ENCODE assay signal across 9 cellular contexts in the genomic region with DNA sequence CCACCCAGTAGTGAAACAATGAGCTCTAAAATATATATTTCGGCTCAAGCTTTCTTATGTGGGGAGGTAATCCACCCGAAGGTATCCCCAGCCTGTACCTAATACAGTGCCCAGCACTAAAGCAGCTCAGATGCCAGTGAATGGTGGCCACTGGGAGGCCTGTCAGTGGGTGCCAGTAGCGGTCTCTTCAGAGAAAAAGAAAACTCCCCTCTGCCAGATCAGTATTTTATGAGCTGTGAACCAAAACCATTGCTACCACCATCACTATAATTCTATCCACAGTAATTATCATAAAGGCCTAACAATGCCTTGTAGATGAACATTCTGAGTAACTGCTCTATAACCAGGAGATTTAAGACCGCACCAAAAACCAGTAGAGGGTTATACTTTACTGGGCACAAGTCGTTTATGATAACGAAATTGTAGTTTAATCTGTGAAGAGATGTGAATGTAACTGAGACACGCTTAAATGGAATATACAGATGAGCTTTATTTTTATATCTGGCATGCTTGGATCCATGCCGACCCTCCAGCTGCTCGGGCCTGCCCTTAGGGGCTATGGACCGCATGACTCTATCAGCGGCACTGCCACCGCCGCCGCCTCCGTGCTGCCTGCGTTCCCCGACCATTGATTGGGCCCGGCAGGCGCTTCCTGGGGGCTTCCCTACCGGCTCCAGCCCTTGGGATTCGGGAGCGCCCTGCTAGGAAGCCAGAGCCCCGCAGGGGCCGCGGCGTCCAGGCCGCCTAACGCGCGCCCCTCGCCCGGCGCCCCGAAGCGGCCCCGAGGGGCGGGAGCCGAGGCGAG. TPM values are rescaled to one million over a fixed set of nuclear protein-coding genes. Genes with fewer than 3 reads are reported as not detected.
A peak's percentile ranks its signal among the peaks of the same experiment; 100 is the strongest.
DNase-seq lines count a peak whose midpoint lies in the region; ATAC-seq, FAIRE-seq and TF ChIP-seq lines count a peak whose summit lies in the region.
"Had no signal": no experiment of that assay in that cellular context is flagged by ENCODE, and none has a peak within 500 bp of the region (broad histone marks: within the 10 kb centered on the region; RNA-seq: fewer than 3 reads in every experiment).

No MANE protein-coding gene starts in this region.

- H3K9ac ChIP-seq in ES-I3 (ENCODE audit: low read depth, low read length) (peak overlapping the region; percentile 98), SK-N-SH (peak overlapping the region; percentile 79), K562 (ENCODE audit: insufficient read depth in 1 of 2, low read depth in 2 of 2, low read length in 2 of 2) (peak overlapping the region; percentile 86 to 97)

- H3K79me2 ChIP-seq in SK-N-SH (ENCODE audit: insufficient read depth), result peaks cover 39% of the 10 kb centered on the region
- peaks cover 29% of the 10 kb centered on the region for H3K79me2 ChIP-seq in K562 (ENCODE audit: control insufficient read depth, insufficient read depth, low read length)

- ATAC-seq in GM21528 (IDR thresholded peaks at IDR 0.05; ENCODE audit: low FRiP score, unreplicated experiment), result peak; percentile 34
- peak; percentile 23 for ATAC-seq in K562

- peak overlapping the region; percentile 84 to 89 for H3K4me3 ChIP-seq in SK-N-SH (ENCODE audit: low read depth in 2 of 2, low read length in 1 of 2)
- peak overlapping the region; percentile 81 for H3K4me3 ChIP-seq in K562
- peak overlapping the region; percentile 65 for H3K4me3 ChIP-seq in retinal pigment epithelial cell (ENCODE audit: low read length)

- DNase-seq in HUDEP-2 (lab: John Stamatoyannopoulos, UW; ENCODE audit: unreplicated experiment in 76 of 76) (peak in 44 of 76 experiments; percentile 2 to 48 (median 14)), SK-N-SH (peak; percentile 73), K562 (ENCODE audit: extremely low read depth in 1 of 4, low spot score in 3 of 4) (peak in 2 of 4 experiments; percentile 37 to 39), hypothalamus (lab: John Stamatoyannopoulos, UW) (peak in 44 of 51 donors; percentile 3 to 88 (median 48)), retinal pigment epithelial cell (ENCODE audit: low read depth) (no peak), NCI-H510A treated with DMSO at 0.1 percent for 48 hours (lab: John Stamatoyannopoulos, UW) (no peak)

- H3F3A ChIP-seq in SK-N-SH (replicated peaks; ENCODE audit: insufficient read depth), result peaks cover 7% of the 10 kb centered on the region

- TSS peak; percentile 86 for BruUV-seq in K562 (replicated peaks; lab: Mats Ljungman, UMichigan)

- TF ChIP-seq RAD21 in SK-N-SH (IDR thresholded peaks at IDR 0.05; ENCODE audit: low read length) (no peak), K562 (CRISPR knock-in tag; conservative IDR thresholded peaks at IDR 0.05 in 1 of 2, IDR thresholded peaks at IDR 0.05 in 1 of 2) (no peak)

- peak; percentile 22 for TF ChIP-seq CTCF in SK-N-SH (IDR thresholded peaks at IDR 0.05)
- no peak for TF ChIP-seq CTCF in K562 (IDR thresholded peaks at IDR 0.05 in 2 of 3, conservative IDR thresholded peaks at IDR 0.05 in 1 of 3; ENCODE audit: insufficient read depth in 2 of 3, low read depth in 1 of 3, low read length in 3 of 3)
- TF ChIP-seq CTCF in retinal pigment epithelial cell (conservative IDR thresholded peaks at IDR 0.05; ENCODE audit: low read depth, low read length), result peak; percentile 23

- no peak for TF ChIP-seq EP300 in SK-N-SH (IDR thresholded peaks at IDR 0.05; ENCODE audit: borderline replicate concordance in 1 of 2, low read depth in 1 of 2, low read length in 1 of 2)
- no peak for TF ChIP-seq EP300 in K562 (IDR thresholded peaks at IDR 0.05; ENCODE audit: low read length)

- intact Hi-C loops in K562 (cut with micrococcal nuclease), result loop anchor here (5.0 kb wide), 4 partner anchors 53 to 507 kb away; a partner anchor contains a TSS

- POLR2A ChIA-PET in SK-N-SH (lab: Yijun Ruan, JAX), result interaction anchor here (0.7 kb wide), 1 partner anchor 327 kb away, joined by 5 read pairs; a partner anchor contains a TSS
- POLR2A ChIA-PET in K562 (lab: Yijun Ruan, JAX), result interaction anchor here (0.6 to 1.1 kb wide), 2 partner anchors 17 to 185 kb away, joined by 3 read pairs; no protein-coding TSS in a partner anchor

- in situ Hi-C loops in K562 (cut with MboI), result no loop called here

- H3K4me2 ChIP-seq in SK-N-SH, result peak overlapping the region; percentile 76
- H3K4me2 ChIP-seq in K562 (ENCODE audit: insufficient read depth, low read length), result peak overlapping the region; percentile 76

- H3K27me3 ChIP-seq in SK-N-SH (ENCODE audit: insufficient read depth), result no peaks in the 10 kb centered on the region
- no peaks in the 10 kb centered on the region for H3K27me3 ChIP-seq in K562 (ENCODE audit: control insufficient read depth in 2 of 2, insufficient read depth in 2 of 2, low read length in 2 of 2)

- TF ChIP-seq POLR2A in K562 (conservative IDR thresholded peaks at IDR 0.05), result no peak

- no peaks in the 10 kb centered on the region for H3K9me1 ChIP-seq in K562 (ENCODE audit: control insufficient read depth, insufficient read depth, low read length)

- H3K9me2 ChIP-seq in SK-N-SH, result no peaks in the 10 kb centered on the region

- H3K27ac ChIP-seq in SK-N-SH (ENCODE audit: low read depth in 2 of 2, low read length in 1 of 2) (peak overlapping the region; percentile 88 to 91), K562 (ENCODE audit: extremely low read depth, low read depth, low read length) (peak overlapping the region; percentile 85)

- peak overlapping the region; percentile 89 for H2AFZ ChIP-seq in SK-N-SH (ENCODE audit: low read depth)
- H2AFZ ChIP-seq in K562 (ENCODE audit: low read depth, low read length), result peak overlapping the region; percentile 90

- no peaks in the 10 kb centered on the region for H3K36me3 ChIP-seq in ES-I3 (ENCODE audit: insufficient read depth, low read length)
- H3K36me3 ChIP-seq in SK-N-SH (replicated peaks in 1 of 2; ENCODE audit: control insufficient read depth in 1 of 2, insufficient read depth in 2 of 2, low read length in 1 of 2), result no peaks in the 10 kb centered on the region
- H3K36me3 ChIP-seq in K562 (ENCODE audit: control insufficient read depth, insufficient read depth, low read length), result no peaks in the 10 kb centered on the region

- no peaks in the 10 kb centered on the region; the same call in 1 of the 2 replicates for H4K20me1 ChIP-seq in SK-N-SH (ENCODE audit: insufficient read depth)
- no peaks in the 10 kb centered on the region for H4K20me1 ChIP-seq in K562 (replicated peaks; ENCODE audit: control insufficient read depth, insufficient read depth, low read length)

- WGBS in SK-N-SH (ENCODE audit: low lambda C conversion rate), result 40% methylated on average over 7 of the region's 39 CpGs
- WGBS in K562 (ENCODE audit: insufficient coverage, low coverage, missing lambda C conversion rate), result 18% methylated on average over 23 of the region's 39 CpGs

- H3K4me1 ChIP-seq in ES-I3 (ENCODE audit: insufficient read depth, low read length) (no peaks in the 10 kb centered on the region), SK-N-SH (ENCODE audit: control insufficient read depth in 1 of 2, insufficient read depth in 2 of 2, low read depth in 1 of 2, low read length in 1 of 2) (peaks cover 0 to 8% of the 10 kb centered on the region in 2 experiments; a peak in 2 of 4 replicates), K562 (replicated peaks in 1 of 2; ENCODE audit: control insufficient read depth in 2 of 2, insufficient read depth in 2 of 2, low read length in 2 of 2) (peaks cover 13 to 18% of the 10 kb centered on the region in 2 experiments; a peak in 4 of 5 replicates)

- CTCF ChIA-PET in SK-N-SH (lab: Yijun Ruan, JAX) (interaction anchor here (0.6 to 2.3 kb wide), 11 partner anchors 17 to 594 kb away, joined by 3 to 7 read pairs (median 3); a partner anchor contains a TSS), K562 (lab: Yijun Ruan, JAX; ENCODE audit: low intra/inter-chr PET ratio) (no interaction called here)

- no peak for FAIRE-seq in K562 (lab: Jason Lieb, UNC)
- FAIRE-seq: islet of Langerhans had no signal

- H3K9me3 ChIP-seq in ES-I3 (ENCODE audit: control insufficient read depth, insufficient read depth, low read length), result no peaks in the 10 kb centered on the region
- H3K9me3 ChIP-seq in SK-N-SH, result no peaks in the 10 kb centered on the region
- no peaks in the 10 kb centered on the region for H3K9me3 ChIP-seq in K562 (replicated peaks; ENCODE audit: control insufficient read depth, insufficient read depth, low read depth, low read length)

TF ChIP-seq in SK-N-SH, 30 proteins besides CTCF, POLR2A, EP300 and RAD21 (continues in another document):
- no peak for TF ChIP-seq SMC3 (IDR thresholded peaks at IDR 0.05; ENCODE audit: low read depth, low read length)
- TF ChIP-seq FOXJ3 (CRISPR knock-in tag; IDR thresholded peaks at IDR 0.05), result no peak
- TF ChIP-seq ELF1 (IDR thresholded peaks at IDR 0.05), result no peak
- TF ChIP-seq FOSL2 (IDR thresholded peaks at IDR 0.05; ENCODE audit: borderline replicate concordance, low read depth), result no peak
- no peak for TF ChIP-seq TCF12 (IDR thresholded peaks at IDR 0.05)

TF ChIP-seq in K562, 482 proteins besides CTCF, POLR2A, EP300 and RAD21 (continues in another document):
- no peak for TF ChIP-seq FOXM1 (IDR thresholded peaks at IDR 0.05; ENCODE audit: low read depth)
- 0 out of 2 replicates have a peak, but pooled peaks have one; percentile 57 for TF ChIP-seq FOXM1 (CRISPR knock-in tag; IDR thresholded peaks at IDR 0.05; ENCODE audit: low read depth)
- no peak for TF ChIP-seq ZNF507 (tag; conservative IDR thresholded peaks at IDR 0.05)

RNA-seq across cellular contexts. Expression of a gene that starts 0.6 kb away (rescaled TPM):
- polyA plus RNA-seq in SK-N-SH (2012; rRNA removed), result 12.2 and 14.1 TPM in 2 replicates
- polyA plus RNA-seq in SK-N-SH (2012; cell fraction: cytosol; rRNA removed), result 13.4 and 15.2 TPM in 2 replicates
- 16.3 and 23.9 TPM in 2 replicates for polyA plus RNA-seq in SK-N-SH (2012; cell fraction: nucleus; rRNA removed)
- 8.8 and 9.8 TPM in 2 replicates for total RNA-seq in K562 (2011; cell fraction: chromatin; rRNA removed; ENCODE audit: low replicate concordance)
- 3.9 and 4.5 TPM in 2 replicates for total RNA-seq in K562 (2011; cell fraction: nucleolus; rRNA removed)
- 9.4 and 11.4 TPM in 2 replicates for total RNA-seq in K562 (2011; cell fraction: nucleoplasm; rRNA removed)
- total RNA-seq in K562 (2014; rRNA removed), result 7.2 and 9.6 TPM in 2 replicates
- 10.3 and 10.6 TPM in 2 replicates for total RNA-seq in K562 (2014; rRNA removed; fragmentation: Illumina TruSeq; extraction: Trizol)
- 11.5 and 11.8 TPM in 2 replicates for total RNA-seq in K562 (2015; rRNA removed; fragmentation: Illumina TruSeq; extraction: Trizol)
- 13.8 and 14.5 TPM in 2 replicates for total RNA-seq in K562 (2021)
- 5.8 and 10.5 TPM in 2 replicates for polyA plus RNA-seq in K562 (2011; rRNA removed)
- polyA plus RNA-seq in K562 (2011; cell fraction: cytosol; rRNA removed), result 5.4 and 7.1 TPM in 2 replicates
- polyA plus RNA-seq in K562 (2011; cell fraction: nucleus; rRNA removed), result 3.8 and 6.4 TPM in 2 replicates
- polyA plus RNA-seq in K562 (2012), result 9.7 and 13.3 TPM in 2 replicates
- polyA plus RNA-seq in K562 (2014; fragmentation: Illumina TruSeq; extraction: Trizol), result 10.9 and 11.9 TPM in 2 replicates
- 1 to 10 TPM; 2.4 to 3.2 TPM for polyA plus RNA-seq in K562 (2014; fragmentation: Nextera tagmentation; extraction: Ambion mirVana)
- polyA plus RNA-seq in K562 (2014; rRNA removed), result 8.2 and 8.5 TPM in 2 replicates
- 13.8 and 15.1 TPM in 2 replicates for polyA minus RNA-seq in K562 (2011; rRNA and poly(A)+ RNA removed)
- polyA minus RNA-seq in K562 (2011; cell fraction: cytosol; rRNA and poly(A)+ RNA removed), result 5.5 and 7.8 TPM in 2 replicates
- polyA minus RNA-seq in K562 (2011; cell fraction: nucleus; rRNA and poly(A)+ RNA removed), result 4.8 and 6.1 TPM in 2 replicates

Comparison
In these comparisons a context has a peak if more than half of its experiments do, and no peak if none do; other contexts are left out.
1. DNase-seq: peak in HUDEP-2 (44 of 76), SK-N-SH (single experiment) and hypothalamus (44 of 51); none in retinal pigment epithelial cell (single experiment) and NCI-H510A treated with DMSO at 0.1 percent for 48 hours (single experiment).
2. CTCF ChIP-seq: peak in SK-N-SH (single experiment) and retinal pigment epithelial cell (single experiment); none in K562 (0 of 3).
3. Peak in every context shown above with its lines, with median percentiles within 50 percentile points of each other: H3K9ac ChIP-seq and H3K4me3 ChIP-seq.